Comparison of ENCODE assay signal across 8 cellular contexts in genomic region chr11:48006301-48006992, GRCh38. TPM values are rescaled to one million over a fixed set of nuclear protein-coding genes. Genes with fewer than 3 reads are reported as not detected.
DNase-seq lines count a peak whose midpoint lies in the region; ATAC-seq and TF ChIP-seq lines count a peak whose summit lies in the region.

No MANE protein-coding gene starts in this region.

- peak overlapping the region; percentile 75 for H3K27ac ChIP-seq in thymus (ENCODE audit: low read depth)

- 89% methylated on average over 5 of the region's 5 CpGs for WGBS in thymus

- no peaks in the 10 kb centered on the region for H3K9me3 ChIP-seq in thymus (ENCODE audit: control insufficient read depth)

- ATAC-seq in GM19328 (IDR thresholded peaks at IDR 0.05; ENCODE audit: unreplicated experiment) = peak; percentile 51
- ATAC-seq in HG03432 (IDR thresholded peaks at IDR 0.05; ENCODE audit: unreplicated experiment) = peak; percentile 74

- H3K4me3 ChIP-seq in AG10803 (ENCODE audit: low read length) (peak overlapping the region; percentile 12; the same call in 1 of the 2 replicates), thymus (ENCODE audit: low read length) (no peak overlapping the region)

- no peak for TF ChIP-seq CTCF in AG10803 (conservative IDR thresholded peaks at IDR 0.05; ENCODE audit: low read length)

- no peaks in the 10 kb centered on the region for H3K36me3 ChIP-seq in thymus (ENCODE audit: control insufficient read depth, insufficient read depth)

- H3K4me1 ChIP-seq in thymus (ENCODE audit: control insufficient read depth, insufficient read depth, low read length) = peaks cover 9% of the 10 kb centered on the region

- DNase-seq in AG10803 (ENCODE audit: low read depth) (peak; percentile 58), glomerular visceral epithelial cell (ENCODE audit: extremely low spot score) (peak; percentile 33), NCI-H128 (lab: John Stamatoyannopoulos, UW; ENCODE audit: unreplicated experiment) (no peak), COLO668 (lab: John Stamatoyannopoulos, UW; ENCODE audit: unreplicated experiment) (no peak)
- DNase-seq in activated CD8-positive, alpha-beta memory T cell treated with anti-CD3 and anti-CD28 coated beads for 24 hours = peak; percentile 86

- no peaks in the 10 kb centered on the region for H3K27me3 ChIP-seq in thymus (ENCODE audit: control insufficient read depth, insufficient read depth)

RNA-seq across cellular contexts. Expression of gene PTPRJ, which starts 26.1 kb away (rescaled TPM):
- 4.4 TPM for polyA plus RNA-seq in thymus

Comparison
In these comparisons a context has a peak if more than half of its experiments do, and no peak if none do; other contexts are left out.
1. DNase-seq: peak in AG10803 (single experiment), activated CD8-positive, alpha-beta memory T cell treated with anti-CD3 and anti-CD28 coated beads for 24 hours (single experiment) and glomerular visceral epithelial cell (single experiment); none in NCI-H128 (single experiment) and COLO668 (single experiment).